8 cellular contexts compared by ENCODE assay signal in the genomic region with DNA sequence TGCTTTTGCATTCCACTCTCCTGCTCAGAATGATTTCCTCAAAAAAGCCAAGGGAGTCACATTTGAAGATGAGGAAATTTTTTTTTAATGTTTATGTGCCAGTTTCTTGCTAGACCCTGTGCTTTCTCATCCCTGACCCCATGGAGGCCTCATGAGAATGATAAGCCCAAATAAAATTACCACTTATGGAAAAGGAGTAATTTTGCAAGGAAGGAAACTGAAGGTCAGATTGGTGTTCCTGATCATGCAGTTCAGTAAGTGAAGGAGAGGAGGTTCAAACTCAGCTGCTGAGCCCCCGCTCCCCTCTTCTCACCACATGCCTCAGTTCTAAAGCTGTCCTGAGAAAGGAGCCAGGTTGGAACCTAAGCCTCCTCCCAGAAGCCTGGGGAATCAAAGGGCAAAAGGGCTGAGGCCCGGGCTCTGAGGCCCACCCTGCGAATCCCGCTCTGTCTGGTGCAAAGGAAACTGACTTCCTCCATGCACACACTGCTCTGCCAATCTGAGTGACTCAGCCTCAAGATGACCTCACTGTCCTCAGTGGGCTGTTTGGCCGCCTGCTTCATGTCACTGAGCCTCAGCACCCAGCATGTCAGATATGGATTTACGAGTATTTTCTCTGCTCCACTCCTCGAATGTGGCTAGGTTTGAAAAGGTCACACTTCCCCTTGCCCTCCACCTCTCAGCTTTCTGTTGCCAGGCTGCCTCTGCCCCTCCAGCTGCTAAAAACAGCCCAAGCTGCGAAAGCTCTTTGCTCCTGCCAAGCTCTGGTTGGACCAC. TPM values are rescaled to one million over a fixed set of nuclear protein-coding genes. Genes with fewer than 3 reads are reported as not detected.
DNase-seq lines count a peak whose midpoint lies in the region; ATAC-seq and TF ChIP-seq lines count a peak whose summit lies in the region.

No MANE protein-coding gene starts in this region.

- H3K27me3 Mint-ChIP-seq in natural killer cell (ENCODE audit: low read depth in 2 of 2) = peaks cover 0 to 3% of the 10 kb centered on the region in 2 donors

- intact Hi-C loops in natural killer cell (cut with micrococcal nuclease) = no loop called here

- peaks cover 29% of the 10 kb centered on the region for H3K4me1 ChIP-seq in RWPE2 (ENCODE audit: insufficient read depth, poor library complexity, severe bottlenecking)

- H3K9me3 Mint-ChIP-seq in natural killer cell = no peaks in the 10 kb centered on the region

- no peak overlapping the region for H3K27ac Mint-ChIP-seq in natural killer cell

- no peaks in the 10 kb centered on the region for H3K9me3 ChIP-seq in RWPE2 (ENCODE audit: severe bottlenecking)
- H3K9me3 ChIP-seq in WERI-Rb-1 (ENCODE audit: severe bottlenecking) = no peaks in the 10 kb centered on the region

- H3K36me3 ChIP-seq in RWPE2 (ENCODE audit: low read depth) = no peaks in the 10 kb centered on the region
- no peaks in the 10 kb centered on the region for H3K36me3 ChIP-seq in WERI-Rb-1

- H3K27me3 ChIP-seq in RWPE2 (ENCODE audit: insufficient read depth, poor library complexity, severe bottlenecking) (no peaks in the 10 kb centered on the region), WERI-Rb-1 (ENCODE audit: insufficient read depth, low read depth, severe bottlenecking) (no peaks in the 10 kb centered on the region)

- H3K4me3 Mint-ChIP-seq in natural killer cell = no peak overlapping the region

- H3K4me3 ChIP-seq in RWPE2 (ENCODE audit: severe bottlenecking) (no peak overlapping the region), WERI-Rb-1 (ENCODE audit: low read depth, low read length) (no peak overlapping the region)

- H3K4me1 Mint-ChIP-seq in natural killer cell = peaks cover 0 to 6% of the 10 kb centered on the region in 2 donors

- peak; percentile 67 for ATAC-seq in RWPE2 (ENCODE audit: low read depth)
- peak; percentile 65 for ATAC-seq in esophagus mucosa
- ATAC-seq in natural killer cell = peak; percentile 60 to 70 (median 62)
- ATAC-seq in GM18519 (IDR thresholded peaks at IDR 0.05; ENCODE audit: low FRiP score, unreplicated experiment) = no peak
- ATAC-seq in GM21717 (IDR thresholded peaks at IDR 0.05; ENCODE audit: unreplicated experiment) = no peak

- DNase-seq in GF-D8 (lab: John Stamatoyannopoulos, UW) = peak; percentile 81
- no peak for DNase-seq in RWPE2 (ENCODE audit: low spot score)
- DNase-seq in natural killer cell = no peak
- DNase-seq in WERI-Rb-1 = no peak
- no peak for DNase-seq in GM20000 (ENCODE audit: low spot score)

- peak overlapping the region; percentile 68 for H3K27ac ChIP-seq in RWPE2 (ENCODE audit: poor library complexity, severe bottlenecking)
- no peak overlapping the region for H3K27ac ChIP-seq in WERI-Rb-1

- no peaks in the 10 kb centered on the region for H3K36me3 Mint-ChIP-seq in natural killer cell

- TF ChIP-seq CTCF in RWPE2 (IDR thresholded peaks at IDR 0.05; ENCODE audit: poor library complexity, severe bottlenecking) = no peak
- no peak for TF ChIP-seq CTCF in natural killer cell (IDR thresholded peaks at IDR 0.05)
- TF ChIP-seq CTCF in WERI-Rb-1 (IDR thresholded peaks at IDR 0.05; ENCODE audit: low read depth, low read length) = no peak
- no peak for TF ChIP-seq CTCF in GM20000 (IDR thresholded peaks at IDR 0.05; ENCODE audit: extremely low read depth, missing control alignments)

RNA-seq across cellular contexts. Expression of a gene that starts 56.9 kb away (rescaled TPM):
- 124 TPM for total RNA-seq in esophagus mucosa
- 10 to 100 TPM; 24.6 to 30.8 (median 26.6) TPM for total RNA-seq in natural killer cell

Comparison
In these comparisons a context has a peak if more than half of its experiments do, and no peak if none do; other contexts are left out.
1. ATAC-seq: peak in RWPE2 (single experiment), esophagus mucosa (single experiment) and natural killer cell (3 of 3); none in GM18519 (single experiment) and GM21717 (single experiment).